In the genomic region with DNA sequence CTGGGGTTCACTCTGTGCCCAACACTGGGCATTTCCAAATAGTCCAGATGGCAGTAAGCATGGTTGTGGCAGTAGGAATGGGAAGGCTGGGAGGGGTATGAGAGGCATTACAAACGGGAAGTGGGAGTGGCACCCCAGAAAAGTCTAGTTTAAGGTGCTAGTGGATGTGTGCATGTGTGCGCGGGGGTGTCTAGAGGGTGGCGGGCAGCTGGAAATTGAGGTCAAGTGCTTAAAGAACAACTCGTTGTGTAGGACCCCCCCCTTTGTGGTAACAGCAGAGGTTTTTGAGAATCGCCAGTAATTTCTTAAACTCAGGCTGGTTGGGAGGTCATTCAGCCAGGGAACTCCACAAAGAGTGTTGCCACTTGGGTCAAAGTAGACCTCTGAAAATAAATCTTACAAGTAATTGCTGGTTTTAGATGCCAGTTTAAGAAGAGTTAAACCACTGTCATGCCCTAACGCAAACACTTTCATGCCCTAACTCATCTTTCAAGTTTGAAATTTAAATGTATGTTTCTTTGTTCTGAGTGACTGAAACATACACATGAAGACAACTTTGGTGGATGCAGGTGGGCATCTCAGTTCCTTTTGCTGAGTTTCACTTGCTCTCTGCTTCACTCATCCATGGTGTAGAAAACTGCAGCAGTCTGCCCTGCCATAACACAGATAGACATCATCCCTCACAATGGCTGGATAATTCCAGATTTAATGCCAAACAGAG, we compare ENCODE assay signal across 10 cellular contexts.
DNase-seq lines count a peak whose midpoint lies in the region; ATAC-seq and TF ChIP-seq lines count a peak whose summit lies in the region.
"Had no signal": no experiment of that assay in that cellular context is flagged by ENCODE, and none has a peak within 500 bp of the region (broad histone marks: within the 10 kb centered on the region; RNA-seq: fewer than 3 reads in every experiment).

No MANE protein-coding gene starts in this region.

- WGBS in testis, 2 donors, result 82 to 90% methylated on average over 7 of the region's 7 CpGs

- TF ChIP-seq POLR2A in testis (IDR thresholded peaks at IDR 0.05), result no peak

- no peaks in the 10 kb centered on the region for H3K4me1 ChIP-seq in CD8-positive, alpha-beta memory T cell (ENCODE audit: insufficient read depth, low read length)
- H3K4me1 ChIP-seq in testis, result no peaks in the 10 kb centered on the region

- H3K36me3 Mint-ChIP-seq in activated naive CD8-positive, alpha-beta T cell treated with anti-CD3 and anti-CD28 coated beads, Interleukin-2, amount 50 U/mL, for 24 hours (ENCODE audit: low read depth), result peaks cover 33% of the 10 kb centered on the region
- H3K36me3 Mint-ChIP-seq in CD8-positive, alpha-beta memory T cell, result peaks cover 13 to 50% (median 20%) of the 10 kb centered on the region in 3 donors

- H3K36me3 ChIP-seq in CD8-positive, alpha-beta memory T cell (ENCODE audit: insufficient read depth, low read length), result peaks cover 9% of the 10 kb centered on the region
- no peaks in the 10 kb centered on the region for H3K36me3 ChIP-seq in testis (ENCODE audit: low read depth, missing control alignments)

- CTCF ChIA-PET in CD8-positive, alpha-beta memory T cell (lab: Charles Lee), result no interaction called here

- H3K9me3 Mint-ChIP-seq in activated naive CD8-positive, alpha-beta T cell treated with anti-CD3 and anti-CD28 coated beads, Interleukin-2, amount 50 U/mL, for 24 hours, result no peaks in the 10 kb centered on the region
- no peaks in the 10 kb centered on the region for H3K9me3 Mint-ChIP-seq in CD8-positive, alpha-beta memory T cell

- H3K27ac ChIP-seq in CD8-positive, alpha-beta memory T cell (ENCODE audit: low read depth, low read length), result no peak overlapping the region
- H3K27ac ChIP-seq in testis, result no peak overlapping the region

- H3K4me3 ChIP-seq in CD8-positive, alpha-beta memory T cell (ENCODE audit: low read length), result no peak overlapping the region
- H3K4me3 ChIP-seq in testis, result no peak overlapping the region

- H3K9me3 ChIP-seq in CD8-positive, alpha-beta memory T cell (ENCODE audit: low read length), result no peaks in the 10 kb centered on the region
- no peaks in the 10 kb centered on the region for H3K9me3 ChIP-seq in testis

- intact Hi-C loops in testis (cut with DNase I; ENCODE audit: low total_unique reads), result no loop called here

- no peak for TF ChIP-seq CTCF in testis (IDR thresholded peaks at IDR 0.05)

- H3K27me3 ChIP-seq in CD8-positive, alpha-beta memory T cell (ENCODE audit: insufficient read depth, low read length, poor library complexity, severe bottlenecking), result no peaks in the 10 kb centered on the region
- H3K27me3 ChIP-seq in testis, result no peaks in the 10 kb centered on the region

- H3K27ac Mint-ChIP-seq in activated naive CD8-positive, alpha-beta T cell treated with anti-CD3 and anti-CD28 coated beads, Interleukin-2, amount 50 U/mL, for 24 hours, result peak overlapping the region; percentile 80
- H3K27ac Mint-ChIP-seq in CD8-positive, alpha-beta memory T cell, result peak overlapping the region in 3 of 8 donors; percentile 23 to 52 (median 29)

- H3K27me3 Mint-ChIP-seq in activated naive CD8-positive, alpha-beta T cell treated with anti-CD3 and anti-CD28 coated beads, Interleukin-2, amount 50 U/mL, for 24 hours, result no peaks in the 10 kb centered on the region
- H3K27me3 Mint-ChIP-seq in CD8-positive, alpha-beta memory T cell, result peaks cover 0 to 1% of the 10 kb centered on the region in 2 donors

- DNase-seq in activated naive CD8-positive, alpha-beta T cell treated with anti-CD3 and anti-CD28 coated beads, Interleukin-2, amount 50 U/mL, for 24 hours, result no peak
- DNase-seq in activated naive CD4-positive, alpha-beta T cell treated with anti-CD3 and anti-CD28 coated beads, Interleukin-2, amount 50 U/mL, for 16 hours, result no peak
- no peak for DNase-seq in CD8-positive, alpha-beta memory T cell
- DNase-seq in activated CD4-positive, CD25-positive, alpha-beta regulatory T cell (lab: John Stamatoyannopoulos, UW), result no peak
- DNase-seq in testis, result no peak
- DNase-seq: occipital lobe had no signal

- POLR2A ChIA-PET in CD8-positive, alpha-beta memory T cell (lab: Charles Lee), result no interaction called here

- peak overlapping the region; percentile 35 for H3K4me3 Mint-ChIP-seq in activated naive CD8-positive, alpha-beta T cell treated with anti-CD3 and anti-CD28 coated beads, Interleukin-2, amount 50 U/mL, for 24 hours
- H3K4me3 Mint-ChIP-seq in CD8-positive, alpha-beta memory T cell, result no peak overlapping the region

- H3K4me1 Mint-ChIP-seq in activated naive CD8-positive, alpha-beta T cell treated with anti-CD3 and anti-CD28 coated beads, Interleukin-2, amount 50 U/mL, for 24 hours, result peaks cover 71% of the 10 kb centered on the region
- peaks cover 18 to 37% (median 35%) of the 10 kb centered on the region in 3 donors for H3K4me1 Mint-ChIP-seq in CD8-positive, alpha-beta memory T cell

- ATAC-seq in GM18520 (IDR thresholded peaks at IDR 0.05; ENCODE audit: unreplicated experiment), result peak; percentile 74
- ATAC-seq in GM21528 (IDR thresholded peaks at IDR 0.05; ENCODE audit: low FRiP score, unreplicated experiment), result peak; percentile 91
- peak; percentile 83 for ATAC-seq in HG03159 (IDR thresholded peaks at IDR 0.05; ENCODE audit: unreplicated experiment)
- ATAC-seq in activated naive CD8-positive, alpha-beta T cell treated with anti-CD3 and anti-CD28 coated beads, Interleukin-2, amount 50 U/mL, for 24 hours, result no peak
- ATAC-seq: SK-N-SH treated with all-trans-retinoic acid at 6 μM for 48 hours had no signal
